Comparison of ENCODE assay signal across 24 cellular contexts in genomic region chr18:21081425-21081824, GRCh38.
"Had no signal": no experiment of that assay in that cellular context is flagged by ENCODE, and none has a peak within 500 bp of the region (broad histone marks: within the 10 kb centered on the region; RNA-seq: fewer than 3 reads in every experiment).

No MANE protein-coding gene starts in this region.

- H3K27me3 Mint-ChIP-seq: IgD-negative memory B cell had no signal

- FAIRE-seq: RCC 7860 had no signal

- H3K9me3 ChIP-seq: SJSA1 had no signal

- H3K27me3 ChIP-seq: SJSA1 had no signal

- H3K36me3 ChIP-seq: SJSA1 had no signal

- H3K4me3 ChIP-seq: SJSA1, SK-N-MC had no signal

- H3K27ac ChIP-seq: SJSA1, SK-N-MC had no signal

- DNase-seq: KBM-7, MV-4-11, NCI-H1048, NCI-H1105, NCI-H1417, NCI-H1436 treated with DMSO at 0.1 percent for 48 hours, NCI-H1694 treated with DMSO at 0.1 percent for 48 hours, NCI-H1930, NCI-H2081, NCI-H2107, NCI-H2171, NCI-H226, NCI-H446, NCI-H510A, NCI-H524 treated with DMSO at 0.1 percent for 48 hours, NCI-H69, NCI-H774, Right ventricle myocardium superior, RPMI8226, SIG-M5 had no signal

- H3K4me1 ChIP-seq: SJSA1 had no signal

- H3K27ac Mint-ChIP-seq: IgD-negative memory B cell had no signal
